ENCODE assay signal across 7 cellular contexts in the genomic region with DNA sequence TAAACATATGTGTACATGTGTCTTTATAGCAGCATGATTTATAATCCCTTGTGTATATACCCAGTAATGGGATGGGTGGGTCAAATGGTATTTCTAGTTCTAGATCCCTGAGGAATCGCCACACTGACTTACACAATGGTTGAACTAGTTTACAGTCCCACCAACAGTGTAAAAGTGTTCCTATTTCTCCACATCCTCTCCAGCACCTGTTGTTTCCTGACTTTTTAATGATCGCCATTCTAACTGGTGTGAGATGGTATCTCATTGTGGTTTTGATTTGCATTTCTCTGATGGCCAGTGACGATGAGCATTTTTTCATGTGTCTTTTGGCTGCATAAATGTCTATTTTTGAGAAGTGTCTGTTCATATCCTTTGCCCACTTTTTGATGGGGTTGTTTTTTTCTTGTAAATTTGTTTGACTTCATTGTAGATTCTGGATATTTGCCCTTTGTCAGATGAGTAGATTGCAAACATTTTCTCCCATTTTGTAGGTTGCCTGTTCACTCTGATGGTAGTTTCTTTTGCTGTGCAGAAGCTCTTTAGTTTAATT. TPM values are rescaled to one million over a fixed set of nuclear protein-coding genes. Genes with fewer than 3 reads are reported as not detected.
"Had no signal": no experiment of that assay in that cellular context is flagged by ENCODE, and none has a peak within 500 bp of the region (broad histone marks: within the 10 kb centered on the region; RNA-seq: fewer than 3 reads in every experiment).

No MANE protein-coding gene starts in this region.

RNA-seq across cellular contexts. Expression of a gene that starts 15.6 kb away (rescaled TPM):
- total RNA-seq: OCI-LY7, Right ventricle myocardium superior, SJSA1, SK-MEL-5, T-cell had no signal

RNA-seq across cellular contexts. Expression of a gene that starts 26.5 kb away (rescaled TPM):
- total RNA-seq: Peyer's patch, Right ventricle myocardium inferior, Right ventricle myocardium superior, T-cell had no signal

RNA-seq across cellular contexts. Expression of a gene that starts 36.2 kb away (rescaled TPM):
- total RNA-seq: Right ventricle myocardium inferior had no signal
